In the genomic region with DNA sequence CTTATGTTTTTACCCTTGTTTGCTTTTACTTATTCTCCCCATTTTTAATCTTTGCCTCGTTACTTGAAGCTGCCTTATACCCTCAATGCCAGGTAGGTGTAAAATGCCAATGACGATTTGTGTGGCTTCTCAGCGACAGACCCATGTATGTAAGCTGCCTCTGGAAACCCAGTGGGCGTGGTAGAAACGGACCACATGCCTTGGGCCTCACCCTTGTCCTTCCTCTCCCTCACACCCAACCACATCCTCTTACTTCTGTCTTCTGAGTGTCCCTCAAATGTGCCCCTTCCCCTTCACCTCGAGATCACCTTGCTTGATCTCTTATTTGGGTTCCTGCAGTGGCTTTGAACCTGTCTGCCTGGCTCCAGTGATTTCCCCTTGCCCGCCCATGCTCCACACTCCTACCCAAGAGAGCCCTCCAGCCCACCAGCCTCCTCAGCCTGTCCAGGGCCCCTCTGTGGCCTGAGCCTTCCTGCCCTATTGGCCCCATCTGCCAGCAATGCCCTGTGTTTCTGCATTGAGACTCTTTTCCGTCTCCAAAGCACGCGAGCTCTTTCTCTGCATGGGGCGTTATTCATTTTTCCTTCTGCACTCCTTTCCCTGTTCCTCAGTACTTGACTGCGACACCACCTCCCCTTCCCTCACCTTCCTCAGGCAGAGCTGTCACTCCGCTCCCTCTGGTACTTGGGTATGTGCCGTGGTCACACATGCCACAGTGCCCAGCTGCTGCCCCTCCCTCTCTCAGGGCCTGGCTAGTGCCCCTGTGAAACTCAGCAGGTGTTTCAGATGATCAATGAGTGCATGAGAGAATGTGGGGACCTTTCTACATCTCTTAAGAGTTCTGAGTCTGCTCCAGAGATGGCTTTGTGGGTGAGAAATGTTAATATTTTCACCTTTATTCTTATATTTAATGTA, we compare ENCODE assay signal across 13 cellular contexts.
A peak's percentile ranks its signal among the peaks of the same experiment; 100 is the strongest.
DNase-seq lines count a peak whose midpoint lies in the region; ATAC-seq and TF ChIP-seq lines count a peak whose summit lies in the region.
"Had no signal": no experiment of that assay in that cellular context is flagged by ENCODE, and none has a peak within 500 bp of the region (broad histone marks: within the 10 kb centered on the region; RNA-seq: fewer than 3 reads in every experiment).

No MANE protein-coding gene starts in this region.

- H3K36me3 Mint-ChIP-seq in CD14-positive monocyte, result no peaks in the 10 kb centered on the region
- H3K36me3 Mint-ChIP-seq in activated T-helper 1 cell treated with anti-CD3 and anti-CD28 coated beads, Interleukin-12 subunit alpha, Interleukin-12 subunit beta, Interleukin-2, Interleukin-4 antibody, amounts not matched to agents 30 ng/mL and 10 ng/mL and 1 ng/mL, durations not matched to agents 14 hours and 24 hours and 36 hours (ENCODE audit: low read depth), result no peaks in the 10 kb centered on the region
- no peaks in the 10 kb centered on the region for H3K36me3 Mint-ChIP-seq in naive thymus-derived CD4-positive, alpha-beta T cell

- peaks cover 0 to 1% (median 0%) of the 10 kb centered on the region in 7 donors for H3K9me3 Mint-ChIP-seq in CD14-positive monocyte
- H3K9me3 Mint-ChIP-seq in activated T-helper 1 cell treated with anti-CD3 and anti-CD28 coated beads, Interleukin-12 subunit alpha, Interleukin-12 subunit beta, Interleukin-2, Interleukin-4 antibody, amounts not matched to agents 30 ng/mL and 10 ng/mL and 1 ng/mL, durations not matched to agents 14 hours and 24 hours and 36 hours, result no peaks in the 10 kb centered on the region
- H3K9me3 Mint-ChIP-seq in naive thymus-derived CD4-positive, alpha-beta T cell, result no peaks in the 10 kb centered on the region

- H3K27me3 Mint-ChIP-seq in CD14-positive monocyte (ENCODE audit: low read depth in 3 of 3), result peaks cover 0 to 2% (median 2%) of the 10 kb centered on the region in 3 donors
- no peaks in the 10 kb centered on the region for H3K27me3 Mint-ChIP-seq in activated T-helper 1 cell treated with anti-CD3 and anti-CD28 coated beads, Interleukin-12 subunit alpha, Interleukin-12 subunit beta, Interleukin-2, Interleukin-4 antibody, amounts not matched to agents 30 ng/mL and 10 ng/mL and 1 ng/mL, durations not matched to agents 14 hours and 24 hours and 36 hours (ENCODE audit: insufficient read depth)
- no peaks in the 10 kb centered on the region for H3K27me3 Mint-ChIP-seq in naive thymus-derived CD4-positive, alpha-beta T cell

- no peaks in the 10 kb centered on the region for H3K36me3 ChIP-seq in naive thymus-derived CD4-positive, alpha-beta T cell (ENCODE audit: control insufficient read depth in 2 of 3, insufficient read depth in 3 of 3, low read length in 3 of 3)
- no peaks in the 10 kb centered on the region for H3K36me3 ChIP-seq in right atrium auricular region
- H3K36me3 ChIP-seq: cardiac muscle cell, ovary had no signal

- no peak for TF ChIP-seq CTCF in CD14-positive monocyte (IDR thresholded peaks at IDR 0.05)
- TF ChIP-seq CTCF in right atrium auricular region (IDR thresholded peaks at IDR 0.05), result no peak

- no peaks in the 10 kb centered on the region for H3K27me3 ChIP-seq in naive thymus-derived CD4-positive, alpha-beta T cell (ENCODE audit: control insufficient read depth in 2 of 2, insufficient read depth in 2 of 2, low read length in 2 of 2)
- no peaks in the 10 kb centered on the region for H3K27me3 ChIP-seq in right atrium auricular region
- H3K27me3 ChIP-seq: cardiac muscle cell, ovary had no signal

- H3K4me1 ChIP-seq in naive thymus-derived CD4-positive, alpha-beta T cell (ENCODE audit: control insufficient read depth in 2 of 2, insufficient read depth in 2 of 2, low read length in 2 of 2), result peaks cover 0 to 5% of the 10 kb centered on the region in 2 donors
- peaks cover 0 to 12% of the 10 kb centered on the region in 2 donors for H3K4me1 ChIP-seq in right atrium auricular region

- in situ Hi-C loops in KBM-7 (cut with MboI; ENCODE audit: low pct_unique_long_range_greater_than_20kb, low sequenced_read_pairs), result no loop called here

- H3K4me1 Mint-ChIP-seq in CD14-positive monocyte, result peaks cover 36% of the 10 kb centered on the region
- H3K4me1 Mint-ChIP-seq in activated T-helper 1 cell treated with anti-CD3 and anti-CD28 coated beads, Interleukin-12 subunit alpha, Interleukin-12 subunit beta, Interleukin-2, Interleukin-4 antibody, amounts not matched to agents 30 ng/mL and 10 ng/mL and 1 ng/mL, durations not matched to agents 14 hours and 24 hours and 36 hours (ENCODE audit: low read depth), result peaks cover 31% of the 10 kb centered on the region
- peaks cover 21 to 48% (median 31%) of the 10 kb centered on the region in 7 donors for H3K4me1 Mint-ChIP-seq in naive thymus-derived CD4-positive, alpha-beta T cell

- ATAC-seq in naive thymus-derived CD4-positive, alpha-beta T cell, result peak; percentile 56

- intact Hi-C loops in CD14-positive monocyte (cut with micrococcal nuclease), result no loop called here
- intact Hi-C loops in activated T-helper 1 cell treated with anti-CD3 and anti-CD28 coated beads, Interleukin-12 subunit alpha, Interleukin-12 subunit beta, Interleukin-2, Interleukin-4 antibody, amounts not matched to agents 30 ng/mL and 10 ng/mL and 1 ng/mL, durations not matched to agents 14 hours and 24 hours and 36 hours (cut with micrococcal nuclease), result loop anchor here (5.0 kb wide), 3 partner anchors 83 to 722 kb away; no protein-coding TSS in a partner anchor
- intact Hi-C loops in naive thymus-derived CD4-positive, alpha-beta T cell (cut with micrococcal nuclease), result loop anchor here in 1 of 2 donors (5.0 kb wide), 2 partner anchors 83 to 573 kb away; no protein-coding TSS in a partner anchor

- H3K4me3 ChIP-seq in naive thymus-derived CD4-positive, alpha-beta T cell (ENCODE audit: low read length), result no peak overlapping the region
- no peak overlapping the region for H3K4me3 ChIP-seq in right atrium auricular region
- H3K4me3 ChIP-seq: cardiac muscle cell, ovary had no signal

- H3K27ac Mint-ChIP-seq in CD14-positive monocyte, result peak overlapping the region in 2 of 7 donors; percentile 4 to 68
- peak overlapping the region; percentile 4 for H3K27ac Mint-ChIP-seq in activated T-helper 1 cell treated with anti-CD3 and anti-CD28 coated beads, Interleukin-12 subunit alpha, Interleukin-12 subunit beta, Interleukin-2, Interleukin-4 antibody, amounts not matched to agents 30 ng/mL and 10 ng/mL and 1 ng/mL, durations not matched to agents 14 hours and 24 hours and 36 hours
- peak overlapping the region in 5 of 9 donors; percentile 16 to 55 (median 36) for H3K27ac Mint-ChIP-seq in naive thymus-derived CD4-positive, alpha-beta T cell

- H3K27ac ChIP-seq in naive thymus-derived CD4-positive, alpha-beta T cell (ENCODE audit: low read depth, low read length), result no peak overlapping the region
- no peak overlapping the region for H3K27ac ChIP-seq in right atrium auricular region
- H3K27ac ChIP-seq: cardiac muscle cell, ovary had no signal

- CTCF ChIA-PET in naive thymus-derived CD4-positive, alpha-beta T cell (lab: Charles Lee), result no interaction called here

- DNase-seq in CD14-positive monocyte (ENCODE audit: low spot score), result no peak
- DNase-seq in KBM-7, result peak; percentile 63
- no peak for DNase-seq in activated T-helper 1 cell treated with anti-CD3 and anti-CD28 coated beads, Interleukin-12 subunit alpha, Interleukin-12 subunit beta, Interleukin-2, Interleukin-4 antibody, amounts not matched to agents 30 ng/mL and 10 ng/mL and 1 ng/mL, durations not matched to agents 14 hours and 24 hours and 36 hours (ENCODE audit: low spot score)
- no peak for DNase-seq in naive thymus-derived CD4-positive, alpha-beta T cell
- no peak for DNase-seq in NCI-H345 treated with DMSO at 0.1 percent for 48 hours (lab: John Stamatoyannopoulos, UW; ENCODE audit: unreplicated experiment)
- no peak for DNase-seq in activated effector memory CD4-positive, alpha-beta T cell treated with Interleukin-2 at 50 U/mL for 16 hours
- DNase-seq in NCI-H2196 treated with DMSO at 0.1 percent for 48 hours (lab: John Stamatoyannopoulos, UW; ENCODE audit: unreplicated experiment), result no peak
- DNase-seq in right atrium auricular region (ENCODE audit: low spot score), result no peak
- DNase-seq: hippocampal formation, NCI-H1092, NCI-H510A treated with DMSO at 0.1 percent for 48 hours, ovary had no signal

- H3K9me3 ChIP-seq in naive thymus-derived CD4-positive, alpha-beta T cell (ENCODE audit: control insufficient read depth in 2 of 3, low read length in 3 of 3), result no peaks in the 10 kb centered on the region
- H3K9me3 ChIP-seq in right atrium auricular region, result no peaks in the 10 kb centered on the region
- H3K9me3 ChIP-seq: ovary had no signal

- H3K4me3 Mint-ChIP-seq in CD14-positive monocyte, result peak overlapping the region; percentile 10 to 70
- H3K4me3 Mint-ChIP-seq in activated T-helper 1 cell treated with anti-CD3 and anti-CD28 coated beads, Interleukin-12 subunit alpha, Interleukin-12 subunit beta, Interleukin-2, Interleukin-4 antibody, amounts not matched to agents 30 ng/mL and 10 ng/mL and 1 ng/mL, durations not matched to agents 14 hours and 24 hours and 36 hours, result no peak overlapping the region
- H3K4me3 Mint-ChIP-seq in naive thymus-derived CD4-positive, alpha-beta T cell, result peak overlapping the region in 3 of 10 donors; percentile 22 to 64 (median 43)

- POLR2A ChIA-PET in naive thymus-derived CD4-positive, alpha-beta T cell (lab: Charles Lee), result no interaction called here
